15 cellular contexts compared by ENCODE assay signal in the genomic region with DNA sequence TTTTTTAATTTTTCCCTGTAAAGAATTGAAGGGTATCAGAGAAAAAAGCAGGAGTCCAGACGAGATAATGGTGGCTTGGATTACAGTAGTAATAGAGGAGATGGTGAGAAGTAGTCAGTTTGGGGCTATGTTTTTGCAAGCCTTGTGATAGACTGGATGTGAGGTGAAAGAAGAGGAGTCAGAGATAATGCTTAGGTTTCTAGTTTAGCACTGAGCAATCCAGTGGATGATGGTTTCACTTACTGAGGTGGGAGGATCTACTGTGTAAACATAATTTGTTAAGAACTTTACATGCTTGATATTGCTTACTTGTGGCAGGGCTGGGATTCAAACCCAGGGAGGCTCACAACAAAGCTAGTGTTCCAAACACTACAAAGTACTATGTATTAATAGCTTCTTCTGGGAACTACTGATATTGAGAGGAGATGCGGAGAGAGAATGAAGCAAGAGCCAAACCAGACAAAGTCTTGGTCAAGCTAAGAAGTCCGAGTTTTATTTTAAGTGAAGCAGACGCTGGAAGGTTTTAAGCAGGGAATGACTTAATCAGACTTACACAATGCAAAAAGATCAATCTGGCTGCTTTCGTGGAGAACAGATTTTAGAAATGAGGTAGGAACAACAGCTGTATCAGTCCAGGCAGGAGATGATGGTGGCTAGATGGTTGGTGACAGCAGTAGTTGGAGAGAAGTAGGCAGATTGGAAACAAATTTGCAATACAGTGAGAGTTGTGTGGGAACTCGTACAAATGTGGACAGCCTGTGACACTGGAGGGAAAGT. TPM values are rescaled to one million over a fixed set of nuclear protein-coding genes. Genes with fewer than 3 reads are reported as not detected.
DNase-seq lines count a peak whose midpoint lies in the region; ATAC-seq and TF ChIP-seq lines count a peak whose summit lies in the region.
"Had no signal": no experiment of that assay in that cellular context is flagged by ENCODE, and none has a peak within 500 bp of the region (broad histone marks: within the 10 kb centered on the region; RNA-seq: fewer than 3 reads in every experiment).

No MANE protein-coding gene starts in this region.

- H4K20me1 ChIP-seq in mammary epithelial cell (ENCODE audit: insufficient read depth, low read length), result peaks cover 2% of the 10 kb centered on the region

- H3K4me3 Mint-ChIP-seq in MCF 10A (ENCODE audit: unreplicated experiment), result no peak overlapping the region
- H3K4me3 Mint-ChIP-seq in activated naive CD8-positive, alpha-beta T cell treated with anti-CD3 and anti-CD28 coated beads, Interleukin-2, amount 50 U/mL, for 24 hours, result no peak overlapping the region
- peak overlapping the region in 1 of 5 donors; percentile 1 for H3K4me3 Mint-ChIP-seq in immature natural killer cell
- H3K4me3 Mint-ChIP-seq in stimulated activated effector memory CD8-positive, alpha-beta T cell treated with anti-CD3 and anti-CD28 coated beads, Interleukin-12 subunit alpha, Interleukin-12 subunit beta, amount 100 ng/mL, for 72 hours, result no peak overlapping the region

- H3K4me1 Mint-ChIP-seq in MCF 10A (ENCODE audit: insufficient read depth, unreplicated experiment), result peaks cover 31% of the 10 kb centered on the region
- H3K4me1 Mint-ChIP-seq in activated naive CD8-positive, alpha-beta T cell treated with anti-CD3 and anti-CD28 coated beads, Interleukin-2, amount 50 U/mL, for 24 hours, result peaks cover 56% of the 10 kb centered on the region
- peaks cover 84 to 93% of the 10 kb centered on the region in 2 donors for H3K4me1 Mint-ChIP-seq in immature natural killer cell
- peaks cover 65% of the 10 kb centered on the region for H3K4me1 Mint-ChIP-seq in stimulated activated effector memory CD8-positive, alpha-beta T cell treated with anti-CD3 and anti-CD28 coated beads, Interleukin-12 subunit alpha, Interleukin-12 subunit beta, amount 100 ng/mL, for 72 hours

- CTCF ChIA-PET in MCF 10A (lab: Yijun Ruan, JAX), result interaction anchor here (1.1 kb wide), 1 partner anchor 12 kb away, joined by 4 read pairs; no protein-coding TSS in a partner anchor
- CTCF ChIA-PET in mammary epithelial cell (lab: Charles Lee; ENCODE audit: low non-redundant PET), result no interaction called here

- no peaks in the 10 kb centered on the region for H3K27me3 Mint-ChIP-seq in MCF 10A (ENCODE audit: insufficient read depth, unreplicated experiment)
- H3K27me3 Mint-ChIP-seq in activated naive CD8-positive, alpha-beta T cell treated with anti-CD3 and anti-CD28 coated beads, Interleukin-2, amount 50 U/mL, for 24 hours, result no peaks in the 10 kb centered on the region
- no peaks in the 10 kb centered on the region for H3K27me3 Mint-ChIP-seq in immature natural killer cell (ENCODE audit: low read depth in 3 of 3)

- POLR2A ChIA-PET in MCF 10A (lab: Yijun Ruan, JAX), result interaction anchor here (2.1 kb wide), 1 partner anchor 11 kb away, joined by 5 read pairs; no protein-coding TSS in a partner anchor

- DNase-seq in MCF 10A (ENCODE audit: unreplicated experiment) (no peak), mammary epithelial cell (no peak), immature natural killer cell (no peak), globus pallidus (ENCODE audit: low spot score) (no peak), DMS153 (lab: John Stamatoyannopoulos, UW) (no peak)
- DNase-seq in activated naive CD8-positive, alpha-beta T cell treated with anti-CD3 and anti-CD28 coated beads, Interleukin-2, amount 50 U/mL, for 24 hours, result no peak
- DNase-seq in stimulated activated effector memory CD8-positive, alpha-beta T cell treated with anti-CD3 and anti-CD28 coated beads, Interleukin-12 subunit alpha, Interleukin-12 subunit beta, amount 100 ng/mL, for 72 hours (ENCODE audit: low spot score in 2 of 2), result no peak
- DNase-seq: ACHN; COR-L47; effector CD4-positive, alpha-beta T cell had no signal

- 96% methylated on average over 6 of the region's 6 CpGs for WGBS in mammary epithelial cell (ENCODE audit: low coverage, missing lambda C conversion rate)

- peak; percentile 33 for ATAC-seq in activated naive CD8-positive, alpha-beta T cell treated with anti-CD3 and anti-CD28 coated beads, Interleukin-2, amount 50 U/mL, for 24 hours
- peak; percentile 77 for ATAC-seq in stimulated activated effector memory CD8-positive, alpha-beta T cell treated with anti-CD3 and anti-CD28 coated beads, Interleukin-12 subunit alpha, Interleukin-12 subunit beta, amount 100 ng/mL, for 72 hours
- no peak for ATAC-seq in GM19395 (IDR thresholded peaks at IDR 0.05; ENCODE audit: unreplicated experiment)

- H3K4me3 ChIP-seq in mammary epithelial cell (replicated peaks in 1 of 3; ENCODE audit: insufficient read depth in 1 of 3, low read depth in 2 of 3, low read length in 3 of 3), result no peak overlapping the region
- H3K4me3 ChIP-seq: breast epithelium, SK-N-MC, tibial nerve had no signal

- no peaks in the 10 kb centered on the region for H3K27me3 ChIP-seq in mammary epithelial cell (ENCODE audit: insufficient read depth, low read length)
- H3K27me3 ChIP-seq: breast epithelium, tibial nerve had no signal

- no peaks in the 10 kb centered on the region for H3K36me3 Mint-ChIP-seq in MCF 10A (ENCODE audit: insufficient read depth, unreplicated experiment)
- H3K36me3 Mint-ChIP-seq in activated naive CD8-positive, alpha-beta T cell treated with anti-CD3 and anti-CD28 coated beads, Interleukin-2, amount 50 U/mL, for 24 hours (ENCODE audit: low read depth), result peaks cover 15% of the 10 kb centered on the region
- H3K36me3 Mint-ChIP-seq in immature natural killer cell, result peaks cover 0 to under 1% (median under 1%) of the 10 kb centered on the region in 3 donors
- no peaks in the 10 kb centered on the region for H3K36me3 Mint-ChIP-seq in stimulated activated effector memory CD8-positive, alpha-beta T cell treated with anti-CD3 and anti-CD28 coated beads, Interleukin-12 subunit alpha, Interleukin-12 subunit beta, amount 100 ng/mL, for 72 hours

- in situ Hi-C loops in mammary epithelial cell (cut with MboI; ENCODE audit: low sequenced_read_pairs in 2 of 2), result no loop called here

- H3K9me3 ChIP-seq in mammary epithelial cell (replicated peaks; ENCODE audit: insufficient read depth, low read length), result no peaks in the 10 kb centered on the region
- H3K9me3 ChIP-seq: breast epithelium, tibial nerve had no signal

- H3K79me2 ChIP-seq in mammary epithelial cell (ENCODE audit: insufficient read depth, low read length), result peaks cover 97% of the 10 kb centered on the region

- H3K9me3 Mint-ChIP-seq in MCF 10A (ENCODE audit: unreplicated experiment) (no peaks in the 10 kb centered on the region), immature natural killer cell (no peaks in the 10 kb centered on the region)
- no peaks in the 10 kb centered on the region for H3K9me3 Mint-ChIP-seq in activated naive CD8-positive, alpha-beta T cell treated with anti-CD3 and anti-CD28 coated beads, Interleukin-2, amount 50 U/mL, for 24 hours
- H3K9me3 Mint-ChIP-seq in stimulated activated effector memory CD8-positive, alpha-beta T cell treated with anti-CD3 and anti-CD28 coated beads, Interleukin-12 subunit alpha, Interleukin-12 subunit beta, amount 100 ng/mL, for 72 hours, result no peaks in the 10 kb centered on the region

- BruUV-seq in MCF 10A (replicated peaks; lab: Mats Ljungman, UMichigan), result no TSS peak
- BruUV-seq in mammary epithelial cell (replicated peaks; lab: Mats Ljungman, UMichigan), result no TSS peak

- no peak overlapping the region for H3K27ac ChIP-seq in mammary epithelial cell (ENCODE audit: insufficient read depth, low read depth, low read length)
- H3K27ac ChIP-seq: HL-60, SK-N-MC, tibial nerve had no signal

- H2AFZ ChIP-seq in mammary epithelial cell (ENCODE audit: low read depth, low read length), result no peak overlapping the region

- dilution Hi-C loops in mammary epithelial cell (cut with HindIII; ENCODE audit: low sequenced_read_pairs), result no loop called here

- no peak for TF ChIP-seq CTCF in MCF 10A (IDR thresholded peaks at IDR 0.05; ENCODE audit: unreplicated experiment)
- TF ChIP-seq CTCF in mammary epithelial cell (conservative IDR thresholded peaks at IDR 0.05 in 1 of 2, IDR thresholded peaks at IDR 0.05 in 1 of 2; ENCODE audit: extremely low read depth in 1 of 2, insufficient read depth in 1 of 2, low read depth in 1 of 2, low read length in 2 of 2), result no peak

- no peaks in the 10 kb centered on the region for H3K4me1 ChIP-seq in mammary epithelial cell (ENCODE audit: insufficient read depth, low read length)
- H3K4me1 ChIP-seq: breast epithelium had no signal

- intact Hi-C loops in MCF 10A (cut with micrococcal nuclease), result no loop called here
- intact Hi-C loops in mammary epithelial cell (cut with micrococcal nuclease), result no loop called here

- H3K27ac Mint-ChIP-seq in MCF 10A (ENCODE audit: low read depth, unreplicated experiment) (peak overlapping the region; percentile 24), immature natural killer cell (peak overlapping the region in 4 of 6 donors; percentile 0 to 29 (median 6))
- no peak overlapping the region for H3K27ac Mint-ChIP-seq in activated naive CD8-positive, alpha-beta T cell treated with anti-CD3 and anti-CD28 coated beads, Interleukin-2, amount 50 U/mL, for 24 hours
- H3K27ac Mint-ChIP-seq in stimulated activated effector memory CD8-positive, alpha-beta T cell treated with anti-CD3 and anti-CD28 coated beads, Interleukin-12 subunit alpha, Interleukin-12 subunit beta, amount 100 ng/mL, for 72 hours, result peak overlapping the region; percentile 13

- no peak overlapping the region for H3K4me2 ChIP-seq in mammary epithelial cell (ENCODE audit: insufficient read depth, low read depth, low read length)

- H3K36me3 ChIP-seq in mammary epithelial cell (ENCODE audit: insufficient read depth, low read length), result no peaks in the 10 kb centered on the region
- H3K36me3 ChIP-seq: breast epithelium, tibial nerve had no signal

- H3K9ac ChIP-seq in mammary epithelial cell (ENCODE audit: insufficient read depth, low read length), result no peak overlapping the region

RNA-seq across cellular contexts. Expression of a gene that starts 58.0 kb away (rescaled TPM):
- 85.0 and 100 TPM in 2 replicates for total RNA-seq in MCF 10A (2022)
- total RNA-seq in mammary epithelial cell, result 10 to 100 TPM; 34.8 to 79.5 TPM
- 9.4 TPM for polyA plus RNA-seq in mammary epithelial cell
- polyA minus RNA-seq in mammary epithelial cell, result 36.1 TPM
- 10 to 100 TPM in 1 of 3 donors, 1 to 10 TPM in 2; 3.1 to 10.2 (median 3.9) TPM for polyA plus RNA-seq in immature natural killer cell
